8 cellular contexts compared by ENCODE assay signal in genomic region chr5:134226441-134227192, GRCh38. TPM values are rescaled to one million over a fixed set of nuclear protein-coding genes. Genes with fewer than 3 reads are reported as not detected.
A peak's percentile ranks its signal among the peaks of the same experiment; 100 is the strongest.
DNase-seq lines count a peak whose midpoint lies in the region; ATAC-seq and TF ChIP-seq lines count a peak whose summit lies in the region.

No MANE protein-coding gene starts in this region.

- H4K20me1 ChIP-seq in SK-N-SH (ENCODE audit: insufficient read depth), result peaks cover 36% of the 10 kb centered on the region

- intact Hi-C loops in upper lobe of right lung (cut with DNase I), result no loop called here

- no peaks in the 10 kb centered on the region for H3K9me3 ChIP-seq in SK-N-SH
- H3K9me3 ChIP-seq in upper lobe of right lung, result no peaks in the 10 kb centered on the region

- peak overlapping the region; percentile 92 for H2AFZ ChIP-seq in SK-N-SH (ENCODE audit: low read depth)

- no peaks in the 10 kb centered on the region for H3K9me2 ChIP-seq in SK-N-SH

- peaks cover 59% of the 10 kb centered on the region for H3K79me2 ChIP-seq in SK-N-SH (ENCODE audit: insufficient read depth)

- H3K27me3 ChIP-seq in SK-N-SH (ENCODE audit: insufficient read depth), result no peaks in the 10 kb centered on the region
- no peaks in the 10 kb centered on the region for H3K27me3 ChIP-seq in upper lobe of right lung

- POLR2A ChIA-PET in SK-N-SH (lab: Yijun Ruan, JAX), result interaction anchor here (0.6 to 3.2 kb wide), 13 partner anchors 10 to 1175 kb away, joined by 3 to 16 read pairs (median 3); partner anchors contain the start of genes DDX46, HSPA4 and SKP1

- H3K27ac ChIP-seq in SK-N-SH (ENCODE audit: low read depth in 2 of 2, low read length in 1 of 2) (peak overlapping the region; percentile 97 to 98), coronary artery (peak overlapping the region; percentile 99 to 100), upper lobe of right lung (peak overlapping the region; percentile 99)

- peaks cover 23% of the 10 kb centered on the region for H3F3A ChIP-seq in SK-N-SH (replicated peaks; ENCODE audit: insufficient read depth)

- WGBS in SK-N-SH (ENCODE audit: low lambda C conversion rate), result 15% methylated on average over 23 of the region's 51 CpGs

- TF ChIP-seq EP300 in SK-N-SH (IDR thresholded peaks at IDR 0.05; ENCODE audit: borderline replicate concordance in 1 of 2, low read depth in 1 of 2, low read length in 1 of 2), result no peak

- H3K36me3 ChIP-seq in SK-N-SH (replicated peaks in 1 of 2; ENCODE audit: control insufficient read depth in 1 of 2, insufficient read depth in 2 of 2, low read length in 1 of 2) (peaks cover 5 to 6% of the 10 kb centered on the region in 2 experiments), upper lobe of right lung (no peaks in the 10 kb centered on the region)

- H3K9ac ChIP-seq in SK-N-SH, result peak overlapping the region; percentile 100

- peak; percentile 13 for ATAC-seq in HG02885 (IDR thresholded peaks at IDR 0.05; ENCODE audit: poor library complexity, unreplicated experiment)
- peak; percentile 82 for ATAC-seq in upper lobe of right lung

- peak overlapping the region; percentile 93 for H3K4me2 ChIP-seq in SK-N-SH

- TF ChIP-seq CTCF in SK-N-SH (IDR thresholded peaks at IDR 0.05) (no peak), coronary artery (IDR thresholded peaks at IDR 0.05) (no peak), upper lobe of right lung (IDR thresholded peaks at IDR 0.05) (no peak)

- H3K4me3 ChIP-seq in SK-N-SH (ENCODE audit: low read depth in 2 of 2, low read length in 1 of 2) (peak overlapping the region; percentile 86 to 98), coronary artery (peak overlapping the region; percentile 88), upper lobe of right lung (peak overlapping the region; percentile 98)

- TF ChIP-seq RAD21 in SK-N-SH (IDR thresholded peaks at IDR 0.05; ENCODE audit: low read length), result no peak

- H3K4me1 ChIP-seq in SK-N-SH (ENCODE audit: control insufficient read depth in 1 of 2, insufficient read depth in 2 of 2, low read depth in 1 of 2, low read length in 1 of 2), result peaks cover 4 to 23% of the 10 kb centered on the region in 2 experiments; a peak in 3 of 4 replicates
- peaks cover 28% of the 10 kb centered on the region for H3K4me1 ChIP-seq in upper lobe of right lung

- peak; percentile 48 for DNase-seq in NCI-H1436 treated with DMSO at 0.1 percent for 48 hours (lab: John Stamatoyannopoulos, UW)
- DNase-seq in NCI-H1436 (lab: John Stamatoyannopoulos, UW), result no peak
- DNase-seq in SK-N-SH, result no peak
- DNase-seq in coronary artery (ENCODE audit: low spot score), result no peak
- peak; percentile 90 for DNase-seq in mesenteric fat pad (ENCODE audit: low spot score)
- no peak for DNase-seq in upper lobe of right lung
- no peak for DNase-seq in stimulated activated CD4-positive, alpha-beta T cell treated with anti-CD3 and anti-CD28 coated beads, Interleukin-4, amount 100 ng/mL, for 1 hour

- CTCF ChIA-PET in SK-N-SH (lab: Yijun Ruan, JAX), result interaction anchor here (0.6 to 4.3 kb wide), 6 partner anchors 10 to 352 kb away, joined by 3 to 24 read pairs (median 4); no protein-coding TSS in a partner anchor

TF ChIP-seq in SK-N-SH, 30 proteins besides CTCF, POLR2A, EP300 and RAD21:
- TF ChIP-seq RCOR1 (IDR thresholded peaks at IDR 0.05; ENCODE audit: low read length), result no peak
- no peak; the same call in 1 of the 2 replicates for TF ChIP-seq POLR2AphosphoS5 (IDR thresholded peaks at IDR 0.05; ENCODE audit: low read depth, low read length)
- TF ChIP-seq REST (IDR thresholded peaks at IDR 0.05; ENCODE audit: low read depth, low read length), result no peak
- TF ChIP-seq ELF1 (IDR thresholded peaks at IDR 0.05), result no peak
- TF ChIP-seq MAX (IDR thresholded peaks at IDR 0.05; ENCODE audit: low read depth), result 0 out of 2 replicates have a peak, but pooled peaks have one; percentile 14
- no peak for TF ChIP-seq TEAD4 (IDR thresholded peaks at IDR 0.05; ENCODE audit: borderline replicate concordance, insufficient read depth)
- TF ChIP-seq SIN3A (IDR thresholded peaks at IDR 0.05; ENCODE audit: borderline replicate concordance, low read depth, low read length), result no peak
- no peak for TF ChIP-seq GABPA (IDR thresholded peaks at IDR 0.05; ENCODE audit: low read depth)
- TF ChIP-seq GATA2 (CRISPR knock-in tag; IDR thresholded peaks at IDR 0.05), result no peak
- peak; percentile 68; the same call in 1 of the 2 replicates for TF ChIP-seq TAF1 (IDR thresholded peaks at IDR 0.05; ENCODE audit: borderline replicate concordance, low read depth, low read length)
- TF ChIP-seq SMC3 (IDR thresholded peaks at IDR 0.05; ENCODE audit: low read depth, low read length), result no peak; the same call in 1 of the 2 replicates
- no peak for TF ChIP-seq FOXJ3 (CRISPR knock-in tag; IDR thresholded peaks at IDR 0.05)
- no peak for TF ChIP-seq EZH2phosphoT487 (IDR thresholded peaks at IDR 0.05; ENCODE audit: borderline replicate concordance, low read depth)
- TF ChIP-seq CHD2 (IDR thresholded peaks at IDR 0.05; ENCODE audit: low read length, partially characterized antibody), result no peak
- no peak for TF ChIP-seq MEF2A (IDR thresholded peaks at IDR 0.05; ENCODE audit: borderline replicate concordance, low read depth)
- TF ChIP-seq USF1 (IDR thresholded peaks at IDR 0.05; ENCODE audit: borderline replicate concordance, low read depth), result no peak
- no peak for TF ChIP-seq FOXM1 (IDR thresholded peaks at IDR 0.05; ENCODE audit: low read depth)
- TF ChIP-seq TCF12 (IDR thresholded peaks at IDR 0.05), result no peak
- no peak for TF ChIP-seq USF2 (IDR thresholded peaks at IDR 0.05; ENCODE audit: borderline replicate concordance, low read depth, low read length)
- no peak for TF ChIP-seq JUND (IDR thresholded peaks at IDR 0.05)
- TF ChIP-seq MXI1 (IDR thresholded peaks at IDR 0.05; ENCODE audit: low read depth, low read length), result 0 out of 2 replicates have a peak, but pooled peaks have one; percentile 15
- no peak for TF ChIP-seq PBX3 (IDR thresholded peaks at IDR 0.05)
- TF ChIP-seq RFX5 (IDR thresholded peaks at IDR 0.05; ENCODE audit: low read length), result no peak

RNA-seq across cellular contexts. Expression of gene PPP2CA, which starts 0.7 kb away (rescaled TPM):
- polyA plus RNA-seq in SK-N-SH (2012; rRNA removed), result 146 and 163 TPM in 2 replicates
- 122 and 170 TPM in 2 replicates for polyA plus RNA-seq in SK-N-SH (2012; cell fraction: cytosol; rRNA removed)
- polyA plus RNA-seq in SK-N-SH (2012; cell fraction: nucleus; rRNA removed), result 79.4 and 95.7 TPM in 2 replicates
- total RNA-seq in mesenteric fat pad (123 TPM), upper lobe of right lung (108 TPM)

RNA-seq across cellular contexts. Expression of gene SKP1, which starts 49.9 kb away (rescaled TPM):
- polyA plus RNA-seq in SK-N-SH (2012; rRNA removed), result 407 and 428 TPM in 2 replicates
- 621 and 939 TPM in 2 replicates for polyA plus RNA-seq in SK-N-SH (2012; cell fraction: cytosol; rRNA removed)
- 127 and 233 TPM in 2 replicates for polyA plus RNA-seq in SK-N-SH (2012; cell fraction: nucleus; rRNA removed)
- total RNA-seq in mesenteric fat pad (288 TPM), upper lobe of right lung (234 TPM)

Comparison
In these comparisons a context has a peak if more than half of its experiments do, and no peak if none do; other contexts are left out.
1. DNase-seq: peak in NCI-H1436 treated with DMSO at 0.1 percent for 48 hours (single experiment) and mesenteric fat pad (single experiment); none in NCI-H1436 (single experiment), SK-N-SH (single experiment), coronary artery (single experiment), upper lobe of right lung (single experiment) and stimulated activated CD4-positive, alpha-beta T cell treated with anti-CD3 and anti-CD28 coated beads, Interleukin-4, amount 100 ng/mL, for 1 hour (single experiment).
2. Peak in every context shown above with its lines, with median percentiles within 50 percentile points of each other: H3K27ac ChIP-seq and H3K4me3 ChIP-seq.